Comparison of ENCODE assay signal across 1 cellular context in the genomic region with DNA sequence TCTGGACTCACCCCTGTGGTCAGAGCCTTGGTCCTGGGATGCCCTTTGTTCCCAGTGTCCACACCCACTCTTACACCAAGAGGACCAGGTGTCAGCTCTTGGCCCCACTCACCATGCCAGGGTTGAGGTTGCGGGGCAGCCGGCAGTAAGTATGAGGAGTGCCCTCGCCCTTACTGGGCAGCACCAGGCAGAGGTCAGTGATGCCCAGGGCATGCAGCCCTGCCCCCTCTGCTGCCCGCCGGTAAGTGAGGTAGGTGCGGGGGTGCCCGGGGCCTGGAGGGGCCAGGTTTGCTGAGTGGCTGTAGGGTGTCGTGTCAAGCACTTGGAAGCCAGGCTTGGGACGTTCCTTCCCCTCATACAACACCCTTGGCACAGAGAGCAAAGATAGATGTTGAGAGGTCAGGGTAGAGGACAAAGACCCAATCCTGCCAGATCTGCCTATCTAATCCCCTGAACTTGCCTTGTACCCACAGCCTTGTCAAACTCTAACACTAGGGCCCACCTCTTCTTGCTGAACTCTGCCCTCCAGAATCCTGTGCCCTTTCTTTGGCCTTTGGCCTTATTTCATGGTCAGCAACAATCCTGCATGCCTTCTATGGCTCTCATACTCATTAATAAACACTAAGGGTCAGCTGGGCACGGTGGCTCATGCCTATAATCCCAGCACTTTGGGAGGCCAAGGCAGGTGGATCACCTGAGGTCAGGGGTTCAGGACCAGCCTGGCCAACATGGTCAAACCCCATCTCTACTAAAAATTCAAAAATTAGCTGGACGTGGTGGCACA.
TF ChIP-seq lines count a peak whose summit lies in the region.

No MANE protein-coding gene starts in this region.

TF ChIP-seq in HepG2, 621 proteins besides CTCF, POLR2A, EP300 and RAD21 (continued from another document):
- TF ChIP-seq PRDM15 (CRISPR knock-in tag; IDR thresholded peaks at IDR 0.05), result no peak
